ENCODE assay signal across 1 cellular context in genomic region chr9:38761334-38761733, GRCh38.
TF ChIP-seq lines count a peak whose summit lies in the region.

No MANE protein-coding gene starts in this region.

TF ChIP-seq in WTC11, 78 proteins besides CTCF, POLR2A, EP300 and RAD21 (continued from another document):
- TF ChIP-seq ZNF671 (CRISPR knock-in tag; IDR thresholded peaks at IDR 0.05) (no peak), OVOL2 (CRISPR knock-in tag; IDR thresholded peaks at IDR 0.05; ENCODE audit: borderline replicate concordance) (no peak), FOXK1 (CRISPR knock-in tag; IDR thresholded peaks at IDR 0.05) (no peak)
